29 cellular contexts compared by ENCODE assay signal in genomic region chr21:26267389-26267788, GRCh38.
"Had no signal": no experiment of that assay in that cellular context is flagged by ENCODE, and none has a peak within 500 bp of the region (broad histone marks: within the 10 kb centered on the region; RNA-seq: fewer than 3 reads in every experiment).

No MANE protein-coding gene starts in this region.

- H3K4me3 Mint-ChIP-seq: natural killer cell treated with Interleukin-12 subunit alpha and Interleukin-12 subunit beta and Interleukin-15 and Interleukin-18, amount 100 ng/mL, for 72 hours; nephron progenitor cell; neural crest cell; stimulated activated effector memory CD8-positive, alpha-beta T cell treated with anti-CD3 and anti-CD28 coated beads, Interleukin-12 subunit alpha, Interleukin-12 subunit beta, amount 100 ng/mL, for 72 hours; stimulated activated naive B cell treated with anti-CD40 and anti-IgM and Interleukin-4, amounts not matched to agents 10 μg/mL and 1 μg/mL and 100 μg/mL, for 72 hours; stimulated activated naive CD8-positive, alpha-beta T cell treated with anti-CD3 and anti-CD28 coated beads, Interleukin-15, Interleukin-2, amounts not matched to agents 100 ng/mL and 50 ng/mL, for 24 hours had no signal

- H3K27me3 ChIP-seq: neutrophil, ovary, right lobe of liver, sigmoid colon, stomach, thyroid gland, tibial nerve, upper lobe of left lung, vagina had no signal

- H3K4me3 ChIP-seq: ovary, psoas muscle, right lobe of liver, sigmoid colon, stomach, thoracic aorta, thyroid gland, tibial nerve, upper lobe of left lung, vagina had no signal

- H2AFZ ChIP-seq: parathyroid adenoma had no signal

- H3K79me2 ChIP-seq: parathyroid adenoma had no signal

- H3K4me1 ChIP-seq: parathyroid adenoma, psoas muscle, right lobe of liver, sigmoid colon, stomach, thyroid gland, tibial nerve, upper lobe of left lung, vagina had no signal

- DNase-seq: nephron progenitor cell; nucleus accumbens; ovary; posterior cingulate gyrus; psoas muscle; right cardiac atrium; right lobe of liver; sigmoid colon; small intestine; stimulated activated CD4-positive, alpha-beta T cell treated with anti-CD3 and anti-CD28 coated beads, Interleukin-15, amount 100 ng/mL, for 24 hours; stimulated activated CD4-positive, alpha-beta T cell treated with anti-CD3 and anti-CD28 coated beads, Interleukin-2, amount 100 ng/mL, for 24 hours; stimulated activated CD4-positive, alpha-beta T cell treated with anti-CD3 and anti-CD28 coated beads, Interleukin-2, amount 100 ng/mL, for 48 hours; stimulated activated CD4-positive, alpha-beta T cell treated with anti-CD3 and anti-CD28 coated beads, Interleukin-4, amount 100 ng/mL, for 24 hours; stimulated activated naive B cell treated with anti-CD40 and anti-IgM and Interleukin-4, amounts not matched to agents 10 μg/mL and 1 μg/mL and 100 μg/mL, for 72 hours; stimulated activated naive CD4-positive, alpha-beta T cell treated with Interleukin-2 at 50 U/mL for 16 hours; stomach; thyroid gland; trophoblast cell; upper lobe of left lung had no signal

- H3K27me3 Mint-ChIP-seq: natural killer cell treated with Interleukin-12 subunit alpha and Interleukin-12 subunit beta and Interleukin-15 and Interleukin-18, amount 100 ng/mL, for 72 hours; progenitor cell of endocrine pancreas had no signal

- H3K36me3 ChIP-seq: neutrophil, ovary, right lobe of liver, sigmoid colon, stomach, thoracic aorta, thyroid gland, tibial nerve, upper lobe of left lung, vagina had no signal

- H3K27ac Mint-ChIP-seq: natural killer cell treated with Interleukin-12 subunit alpha and Interleukin-12 subunit beta and Interleukin-15 and Interleukin-18, amount 100 ng/mL, for 72 hours; nephron progenitor cell; progenitor cell of endocrine pancreas; stimulated activated effector memory CD8-positive, alpha-beta T cell treated with anti-CD3 and anti-CD28 coated beads, Interleukin-12 subunit alpha, Interleukin-12 subunit beta, amount 100 ng/mL, for 72 hours; stimulated activated naive B cell treated with anti-CD40 and anti-IgM and Interleukin-4, amounts not matched to agents 10 μg/mL and 1 μg/mL and 100 μg/mL, for 72 hours; stimulated activated naive CD8-positive, alpha-beta T cell treated with anti-CD3 and anti-CD28 coated beads, Interleukin-15, Interleukin-2, amounts not matched to agents 100 ng/mL and 50 ng/mL, for 24 hours had no signal

- H3K4me1 Mint-ChIP-seq: nephron progenitor cell; stimulated activated effector memory CD8-positive, alpha-beta T cell treated with anti-CD3 and anti-CD28 coated beads, Interleukin-12 subunit alpha, Interleukin-12 subunit beta, amount 100 ng/mL, for 72 hours; stimulated activated naive B cell treated with anti-CD40 and anti-IgM and Interleukin-4, amounts not matched to agents 10 μg/mL and 1 μg/mL and 100 μg/mL, for 72 hours had no signal

- H3K36me3 Mint-ChIP-seq: stimulated activated effector memory CD8-positive, alpha-beta T cell treated with anti-CD3 and anti-CD28 coated beads, Interleukin-12 subunit alpha, Interleukin-12 subunit beta, amount 100 ng/mL, for 72 hours; stimulated activated naive B cell treated with anti-CD40 and anti-IgM and Interleukin-4, amounts not matched to agents 10 μg/mL and 1 μg/mL and 100 μg/mL, for 72 hours had no signal

- ATAC-seq: natural killer cell treated with Interleukin-12 subunit alpha and Interleukin-12 subunit beta and Interleukin-15 and Interleukin-18, amount 100 ng/mL, for 72 hours; psoas muscle; right cardiac atrium; right lobe of liver; stimulated activated effector memory CD8-positive, alpha-beta T cell treated with anti-CD3 and anti-CD28 coated beads, Interleukin-12 subunit alpha, Interleukin-12 subunit beta, amount 100 ng/mL, for 72 hours; stimulated activated naive B cell treated with anti-CD40 and anti-IgM and Interleukin-4, amounts not matched to agents 10 μg/mL and 1 μg/mL and 100 μg/mL, for 72 hours had no signal

- H3K27ac ChIP-seq: neutrophil, ovary, parathyroid adenoma, psoas muscle, right lobe of liver, sigmoid colon, stomach, thoracic aorta, thyroid gland, tibial nerve, upper lobe of left lung, vagina had no signal
